9 cellular contexts compared by ENCODE assay signal in the genomic region with DNA sequence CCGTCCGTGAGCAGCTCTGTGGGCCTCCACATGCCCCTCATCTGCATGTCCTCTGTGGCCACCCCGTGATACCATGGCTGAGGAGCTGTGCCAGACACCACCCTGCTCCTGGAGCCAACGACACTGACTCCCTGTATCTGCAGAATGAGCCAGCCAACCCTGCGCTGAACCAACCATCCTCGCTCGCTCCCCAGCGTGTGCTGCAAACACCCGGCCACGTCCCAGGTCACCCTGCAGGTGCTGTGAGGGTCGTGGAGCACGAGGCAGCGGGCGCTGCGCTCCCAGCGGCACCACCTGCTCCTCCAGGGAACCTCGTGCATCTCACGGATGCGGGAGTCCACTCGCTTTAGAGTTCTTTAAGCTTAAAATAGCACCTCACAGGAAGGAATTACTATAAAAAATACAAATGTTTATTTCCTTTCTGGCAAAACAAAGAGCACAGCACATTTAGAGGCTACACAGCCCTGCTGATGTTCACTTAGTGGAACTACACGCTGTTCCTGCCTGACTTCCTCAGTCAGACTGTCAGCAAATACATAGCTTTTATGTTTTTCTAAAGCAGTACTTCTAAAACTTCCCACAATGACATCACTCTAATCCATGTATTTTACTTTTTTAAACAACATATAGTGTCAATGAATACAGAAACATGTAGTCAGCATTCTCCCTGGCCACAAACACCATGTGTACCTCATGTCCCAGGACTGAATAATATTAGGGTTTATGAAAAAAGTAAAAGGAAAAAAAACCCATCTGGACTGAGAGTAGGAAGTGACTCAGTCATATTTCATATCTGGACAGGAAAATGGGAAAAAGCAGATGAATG. TPM values are rescaled to one million over a fixed set of nuclear protein-coding genes. Genes with fewer than 3 reads are reported as not detected.
DNase-seq lines count a peak whose midpoint lies in the region; ATAC-seq, FAIRE-seq and TF ChIP-seq lines count a peak whose summit lies in the region.
"Had no signal": no experiment of that assay in that cellular context is flagged by ENCODE, and none has a peak within 500 bp of the region (broad histone marks: within the 10 kb centered on the region; RNA-seq: fewer than 3 reads in every experiment).

No MANE protein-coding gene starts in this region.

- peak overlapping the region; percentile 54 for H3K4me3 Mint-ChIP-seq in activated naive CD4-positive, alpha-beta T cell treated with anti-CD3 and anti-CD28 coated beads for 36 hours
- no peak overlapping the region for H3K4me3 Mint-ChIP-seq in GM23338

- H3K9me2 ChIP-seq in GM23338 (ENCODE audit: insufficient read depth) = no peaks in the 10 kb centered on the region

- no peaks in the 10 kb centered on the region for H3F3A ChIP-seq in GM23338 (replicated peaks; ENCODE audit: low read depth)

- H2AFZ ChIP-seq in GM23338 = no peak overlapping the region

- no peak overlapping the region for H3K4me2 ChIP-seq in GM23338

- H3K9me3 ChIP-seq in mesodermal cell (ENCODE audit: control insufficient read depth, low read length) (no peaks in the 10 kb centered on the region), uterus (no peaks in the 10 kb centered on the region)

- H3K27ac ChIP-seq in mesodermal cell (ENCODE audit: low read depth, low read length, severe bottlenecking) (peak overlapping the region; percentile 6), uterus (peak overlapping the region; percentile 68 to 70), GM23338 (ENCODE audit: low read depth) (no peak overlapping the region)
- H3K27ac ChIP-seq: C4-2B had no signal

- H3K27ac Mint-ChIP-seq in activated naive CD4-positive, alpha-beta T cell treated with anti-CD3 and anti-CD28 coated beads for 36 hours = peak overlapping the region; percentile 86
- no peak overlapping the region for H3K27ac Mint-ChIP-seq in GM23338

- H3K79me2 ChIP-seq in GM23338 (replicated peaks; ENCODE audit: insufficient read depth) = peaks cover 32% of the 10 kb centered on the region

- 97 to 100% methylated on average over 11 to 19 of the region's 21 CpGs for WGBS in mesodermal cell (ENCODE audit: insufficient coverage in 2 of 2), 2 experiments

- H3K36me3 Mint-ChIP-seq in activated naive CD4-positive, alpha-beta T cell treated with anti-CD3 and anti-CD28 coated beads for 36 hours (ENCODE audit: low read depth) = peaks cover 2% of the 10 kb centered on the region
- H3K36me3 Mint-ChIP-seq in GM23338 (ENCODE audit: low read depth) = peaks cover 4% of the 10 kb centered on the region; the same call in 1 of the 3 replicates

- CTCF ChIA-PET in activated naive CD4-positive, alpha-beta T cell treated with anti-CD3 and anti-CD28 coated beads for 36 hours (lab: Charles Lee) = interaction anchor here (0.7 to 2.2 kb wide), 6 partner anchors 15 to 201 kb away, joined by 3 to 9 read pairs (median 3); no protein-coding TSS in a partner anchor

- no peak for ATAC-seq in omental fat pad (ENCODE audit: low FRiP score)
- no peak for ATAC-seq in GM23338

- peaks cover 10% of the 10 kb centered on the region for H3K36me3 ChIP-seq in mesodermal cell (ENCODE audit: control insufficient read depth, insufficient read depth, low read length)
- H3K36me3 ChIP-seq in uterus = no peaks in the 10 kb centered on the region
- H3K36me3 ChIP-seq in GM23338 (ENCODE audit: insufficient read depth) = no peaks in the 10 kb centered on the region

- peaks cover 2% of the 10 kb centered on the region; the same call in 1 of the 2 replicates for H4K20me1 ChIP-seq in GM23338 (replicated peaks; ENCODE audit: insufficient read depth)

- FAIRE-seq in endometrium (lab: Jason Lieb, UNC) = peak; percentile 15

- DNase-seq in activated naive CD4-positive, alpha-beta T cell treated with anti-CD3 and anti-CD28 coated beads for 36 hours = peak; percentile 29
- no peak for DNase-seq in activated naive CD4-positive, alpha-beta T cell treated with Interleukin-2 at 50 U/mL for 16 hours
- peak in 1 of 2 donors; percentile 29 for DNase-seq in uterus
- DNase-seq in omental fat pad (ENCODE audit: low spot score) = no peak
- no peak for DNase-seq in HUDEP-2 (lab: John Stamatoyannopoulos, UW; ENCODE audit: unreplicated experiment in 76 of 76)
- no peak for DNase-seq in GM23338 (ENCODE audit: low spot score)

- peak in 1 of 2 donors; percentile 16 for TF ChIP-seq POLR2A in uterus (IDR thresholded peaks at IDR 0.05)

- peaks cover 19% of the 10 kb centered on the region for H3K4me1 ChIP-seq in mesodermal cell (ENCODE audit: control insufficient read depth, insufficient read depth, low read length, poor library complexity, severe bottlenecking)
- H3K4me1 ChIP-seq in uterus = peaks cover 0 to 4% of the 10 kb centered on the region in 2 donors
- no peaks in the 10 kb centered on the region; the same call in 1 of the 2 replicates for H3K4me1 ChIP-seq in GM23338 (ENCODE audit: insufficient read depth)

- intact Hi-C loops in activated naive CD4-positive, alpha-beta T cell treated with anti-CD3 and anti-CD28 coated beads for 36 hours (cut with micrococcal nuclease) = loop anchor here (1.0 to 2.0 kb wide), 5 partner anchors 29 to 61 kb away; no protein-coding TSS in a partner anchor
- intact Hi-C loops in uterus (cut with DNase I; ENCODE audit: low total_unique reads) = no loop called here

- peaks cover 32% of the 10 kb centered on the region for H3K4me1 Mint-ChIP-seq in activated naive CD4-positive, alpha-beta T cell treated with anti-CD3 and anti-CD28 coated beads for 36 hours (ENCODE audit: low read depth)
- H3K4me1 Mint-ChIP-seq in GM23338 = peaks cover 16% of the 10 kb centered on the region

- TF ChIP-seq CTCF in uterus (IDR thresholded peaks at IDR 0.05) (no peak), omental fat pad (IDR thresholded peaks at IDR 0.05) (no peak), GM23338 (conservative IDR thresholded peaks at IDR 0.05; ENCODE audit: low read depth in 2 of 2) (no peak)

- H3K4me3 ChIP-seq in mesodermal cell (ENCODE audit: extremely low read depth, insufficient read depth, low read length, poor library complexity, severe bottlenecking) (no peak overlapping the region), uterus (no peak overlapping the region), GM23338 (no peak overlapping the region)

- H3K9me3 Mint-ChIP-seq in activated naive CD4-positive, alpha-beta T cell treated with anti-CD3 and anti-CD28 coated beads for 36 hours = no peaks in the 10 kb centered on the region
- no peaks in the 10 kb centered on the region for H3K9me3 Mint-ChIP-seq in GM23338

- H3K27me3 Mint-ChIP-seq in activated naive CD4-positive, alpha-beta T cell treated with anti-CD3 and anti-CD28 coated beads for 36 hours (ENCODE audit: low read depth) = no peaks in the 10 kb centered on the region
- peaks cover 4% of the 10 kb centered on the region for H3K27me3 Mint-ChIP-seq in GM23338 (ENCODE audit: insufficient read depth, low read depth, poor library complexity)

- H3K27me3 ChIP-seq in uterus = no peaks in the 10 kb centered on the region
- H3K27me3 ChIP-seq in GM23338 (ENCODE audit: insufficient read depth) = no peaks in the 10 kb centered on the region

TF ChIP-seq in GM23338, 12 proteins besides CTCF, POLR2A, EP300 and RAD21 (continues in another document):
- TF ChIP-seq, protein P1, sequence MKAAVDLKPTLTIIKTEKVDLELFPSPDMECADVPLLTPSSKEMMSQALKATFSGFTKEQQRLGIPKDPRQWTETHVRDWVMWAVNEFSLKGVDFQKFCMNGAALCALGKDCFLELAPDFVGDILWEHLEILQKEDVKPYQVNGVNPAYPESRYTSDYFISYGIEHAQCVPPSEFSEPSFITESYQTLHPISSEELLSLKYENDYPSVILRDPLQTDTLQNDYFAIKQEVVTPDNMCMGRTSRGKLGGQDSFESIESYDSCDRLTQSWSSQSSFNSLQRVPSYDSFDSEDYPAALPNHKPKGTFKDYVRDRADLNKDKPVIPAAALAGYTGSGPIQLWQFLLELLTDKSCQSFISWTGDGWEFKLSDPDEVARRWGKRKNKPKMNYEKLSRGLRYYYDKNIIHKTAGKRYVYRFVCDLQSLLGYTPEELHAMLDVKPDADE (IDR thresholded peaks at IDR 0.05) = no peak
- TF ChIP-seq CREB1 (CRISPR knock-in tag; IDR thresholded peaks at IDR 0.05; ENCODE audit: low read depth) (no peak), STAT1 (IDR thresholded peaks at IDR 0.05; ENCODE audit: unreplicated experiment) (no peak), ZNF331 (CRISPR knock-in tag; IDR thresholded peaks at IDR 0.05; ENCODE audit: low read depth) (no peak), NANOG (IDR thresholded peaks at IDR 0.05; ENCODE audit: borderline replicate concordance) (no peak), JUNB (IDR thresholded peaks at IDR 0.05; ENCODE audit: unreplicated experiment) (no peak), EZH2 (IDR thresholded peaks at IDR 0.05; ENCODE audit: low read depth, unreplicated experiment) (no peak)

RNA-seq across cellular contexts. Expression of a gene that starts 43.5 kb away (rescaled TPM):
- 10 to 100 TPM; 61.8 to 62.5 TPM for total RNA-seq in activated naive CD4-positive, alpha-beta T cell treated with anti-CD3 and anti-CD28 coated beads for 36 hours
- polyA plus RNA-seq in mesodermal cell (2013, experiment 1 of 2) = 114 TPM
- 115 TPM for polyA plus RNA-seq in mesodermal cell (2013, experiment 2 of 2)
- total RNA-seq in uterus (10 to 100 TPM; 26.3 to 79.7 (median 58.0) TPM), omental fat pad (100 to 1,000 TPM in 2 of 4 donors, 10 to 100 TPM in 2; 73.8 to 123 (median 97.8) TPM)
- 35.9 and 42.6 TPM in 2 replicates for total RNA-seq in GM23338 (2014; rRNA removed; shearing (Covaris generic))
- 75.0 and 80.2 TPM in 2 replicates for polyA plus RNA-seq in GM23338 (2016; fragmentation: Nextera tagmentation; extraction: Ambion mirVana)

RNA-seq across cellular contexts. Expression of a gene that starts 52.0 kb away (rescaled TPM):
- total RNA-seq in activated naive CD4-positive, alpha-beta T cell treated with anti-CD3 and anti-CD28 coated beads for 36 hours = 10 to 100 TPM; 26.4 to 26.7 TPM
- 14.8 TPM for polyA plus RNA-seq in mesodermal cell (2013, experiment 1 of 2)
- polyA plus RNA-seq in mesodermal cell (2013, experiment 2 of 2) = 11.5 TPM
- total RNA-seq in uterus = 100 to 1,000 TPM in 1 of 4 donors, 10 to 100 TPM in 3; 35.2 to 309 (median 74.8) TPM
- total RNA-seq in omental fat pad = 100 to 1,000 TPM in 1 of 4 donors, 10 to 100 TPM in 3; 32.8 to 187 (median 61.9) TPM
- 11.3 and 23.8 TPM in 2 replicates for total RNA-seq in GM23338 (2014; rRNA removed; shearing (Covaris generic))
- 4.5 and 7.0 TPM in 2 replicates for polyA plus RNA-seq in GM23338 (2016; fragmentation: Nextera tagmentation; extraction: Ambion mirVana)

RNA-seq across cellular contexts. Expression of a gene that starts 57.2 kb away (rescaled TPM):
- 10 to 100 TPM; 12.4 to 13.9 TPM for total RNA-seq in activated naive CD4-positive, alpha-beta T cell treated with anti-CD3 and anti-CD28 coated beads for 36 hours
- 21.6 TPM for polyA plus RNA-seq in mesodermal cell (2013, experiment 1 of 2)
- polyA plus RNA-seq in mesodermal cell (2013, experiment 2 of 2) = 18.5 TPM
- 10 to 100 TPM in 3 of 4 donors, 1 to 10 TPM in 1; 9.2 to 33.0 (median 20.6) TPM for total RNA-seq in uterus
- 10 to 100 TPM in 3 of 4 donors, 1 to 10 TPM in 1; 8.9 to 20.5 (median 10.8) TPM for total RNA-seq in omental fat pad
- total RNA-seq in GM23338 (2014; rRNA removed; shearing (Covaris generic)) = 22.4 and 31.2 TPM in 2 replicates
- polyA plus RNA-seq in GM23338 (2016; fragmentation: Nextera tagmentation; extraction: Ambion mirVana) = 6.8 and 7.6 TPM in 2 replicates
